Comparison of ENCODE assay signal across 4 cellular contexts in the genomic region with DNA sequence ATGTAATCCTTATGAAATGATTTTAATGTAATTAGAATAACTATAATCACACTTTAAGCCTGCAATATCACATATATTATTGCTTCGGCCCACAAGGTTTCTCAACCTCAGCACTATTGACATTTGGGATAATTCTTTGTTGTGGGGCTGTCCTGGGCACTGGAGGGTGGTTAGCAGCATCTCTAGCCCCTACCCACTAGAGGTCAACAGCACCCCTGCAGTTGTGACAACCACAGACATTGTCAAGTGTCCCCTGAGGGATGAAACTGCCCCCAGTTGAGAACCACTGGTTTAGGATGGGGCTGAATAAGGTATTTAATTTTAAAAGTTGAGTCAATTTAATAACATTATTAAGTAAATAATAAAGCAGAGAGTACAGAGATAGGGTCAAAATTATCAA.
TF ChIP-seq lines count a peak whose summit lies in the region.

No MANE protein-coding gene starts in this region.

TF ChIP-seq in SK-N-SH, 30 proteins besides CTCF, POLR2A, EP300 and RAD21 (continued from another document):
- TF ChIP-seq, protein P1, sequence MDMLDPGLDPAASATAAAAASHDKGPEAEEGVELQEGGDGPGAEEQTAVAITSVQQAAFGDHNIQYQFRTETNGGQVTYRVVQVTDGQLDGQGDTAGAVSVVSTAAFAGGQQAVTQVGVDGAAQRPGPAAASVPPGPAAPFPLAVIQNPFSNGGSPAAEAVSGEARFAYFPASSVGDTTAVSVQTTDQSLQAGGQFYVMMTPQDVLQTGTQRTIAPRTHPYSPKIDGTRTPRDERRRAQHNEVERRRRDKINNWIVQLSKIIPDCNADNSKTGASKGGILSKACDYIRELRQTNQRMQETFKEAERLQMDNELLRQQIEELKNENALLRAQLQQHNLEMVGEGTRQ (IDR thresholded peaks at IDR 0.05; ENCODE audit: borderline replicate concordance, low read depth, low read length), result no peak
- TF ChIP-seq NFIC (IDR thresholded peaks at IDR 0.05; ENCODE audit: borderline replicate concordance), result no peak
- TF ChIP-seq, protein P2, sequence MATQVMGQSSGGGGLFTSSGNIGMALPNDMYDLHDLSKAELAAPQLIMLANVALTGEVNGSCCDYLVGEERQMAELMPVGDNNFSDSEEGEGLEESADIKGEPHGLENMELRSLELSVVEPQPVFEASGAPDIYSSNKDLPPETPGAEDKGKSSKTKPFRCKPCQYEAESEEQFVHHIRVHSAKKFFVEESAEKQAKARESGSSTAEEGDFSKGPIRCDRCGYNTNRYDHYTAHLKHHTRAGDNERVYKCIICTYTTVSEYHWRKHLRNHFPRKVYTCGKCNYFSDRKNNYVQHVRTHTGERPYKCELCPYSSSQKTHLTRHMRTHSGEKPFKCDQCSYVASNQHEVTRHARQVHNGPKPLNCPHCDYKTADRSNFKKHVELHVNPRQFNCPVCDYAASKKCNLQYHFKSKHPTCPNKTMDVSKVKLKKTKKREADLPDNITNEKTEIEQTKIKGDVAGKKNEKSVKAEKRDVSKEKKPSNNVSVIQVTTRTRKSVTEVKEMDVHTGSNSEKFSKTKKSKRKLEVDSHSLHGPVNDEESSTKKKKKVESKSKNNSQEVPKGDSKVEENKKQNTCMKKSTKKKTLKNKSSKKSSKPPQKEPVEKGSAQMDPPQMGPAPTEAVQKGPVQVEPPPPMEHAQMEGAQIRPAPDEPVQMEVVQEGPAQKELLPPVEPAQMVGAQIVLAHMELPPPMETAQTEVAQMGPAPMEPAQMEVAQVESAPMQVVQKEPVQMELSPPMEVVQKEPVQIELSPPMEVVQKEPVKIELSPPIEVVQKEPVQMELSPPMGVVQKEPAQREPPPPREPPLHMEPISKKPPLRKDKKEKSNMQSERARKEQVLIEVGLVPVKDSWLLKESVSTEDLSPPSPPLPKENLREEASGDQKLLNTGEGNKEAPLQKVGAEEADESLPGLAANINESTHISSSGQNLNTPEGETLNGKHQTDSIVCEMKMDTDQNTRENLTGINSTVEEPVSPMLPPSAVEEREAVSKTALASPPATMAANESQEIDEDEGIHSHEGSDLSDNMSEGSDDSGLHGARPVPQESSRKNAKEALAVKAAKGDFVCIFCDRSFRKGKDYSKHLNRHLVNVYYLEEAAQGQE (IDR thresholded peaks at IDR 0.05; ENCODE audit: low read depth, low read length), result no peak
- no peak for TF ChIP-seq SMC3 (IDR thresholded peaks at IDR 0.05; ENCODE audit: low read depth, low read length)
- TF ChIP-seq TEAD4 (IDR thresholded peaks at IDR 0.05; ENCODE audit: borderline replicate concordance, insufficient read depth), result no peak

TF ChIP-seq in SK-N-SH treated with all-trans-retinoic acid at 6 μM for 48 hours, 23 proteins besides CTCF, POLR2A, EP300 and RAD21 (continued from another document and continues in another):
- TF ChIP-seq, protein P3, sequence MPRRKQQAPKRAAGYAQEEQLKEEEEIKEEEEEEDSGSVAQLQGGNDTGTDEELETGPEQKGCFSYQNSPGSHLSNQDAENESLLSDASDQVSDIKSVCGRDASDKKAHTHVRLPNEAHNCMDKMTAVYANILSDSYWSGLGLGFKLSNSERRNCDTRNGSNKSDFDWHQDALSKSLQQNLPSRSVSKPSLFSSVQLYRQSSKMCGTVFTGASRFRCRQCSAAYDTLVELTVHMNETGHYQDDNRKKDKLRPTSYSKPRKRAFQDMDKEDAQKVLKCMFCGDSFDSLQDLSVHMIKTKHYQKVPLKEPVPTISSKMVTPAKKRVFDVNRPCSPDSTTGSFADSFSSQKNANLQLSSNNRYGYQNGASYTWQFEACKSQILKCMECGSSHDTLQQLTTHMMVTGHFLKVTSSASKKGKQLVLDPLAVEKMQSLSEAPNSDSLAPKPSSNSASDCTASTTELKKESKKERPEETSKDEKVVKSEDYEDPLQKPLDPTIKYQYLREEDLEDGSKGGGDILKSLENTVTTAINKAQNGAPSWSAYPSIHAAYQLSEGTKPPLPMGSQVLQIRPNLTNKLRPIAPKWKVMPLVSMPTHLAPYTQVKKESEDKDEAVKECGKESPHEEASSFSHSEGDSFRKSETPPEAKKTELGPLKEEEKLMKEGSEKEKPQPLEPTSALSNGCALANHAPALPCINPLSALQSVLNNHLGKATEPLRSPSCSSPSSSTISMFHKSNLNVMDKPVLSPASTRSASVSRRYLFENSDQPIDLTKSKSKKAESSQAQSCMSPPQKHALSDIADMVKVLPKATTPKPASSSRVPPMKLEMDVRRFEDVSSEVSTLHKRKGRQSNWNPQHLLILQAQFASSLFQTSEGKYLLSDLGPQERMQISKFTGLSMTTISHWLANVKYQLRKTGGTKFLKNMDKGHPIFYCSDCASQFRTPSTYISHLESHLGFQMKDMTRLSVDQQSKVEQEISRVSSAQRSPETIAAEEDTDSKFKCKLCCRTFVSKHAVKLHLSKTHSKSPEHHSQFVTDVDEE (CRISPR knock-in tag; IDR thresholded peaks at IDR 0.05), result no peak
- TF ChIP-seq TOX (CRISPR knock-in tag; IDR thresholded peaks at IDR 0.05; ENCODE audit: borderline replicate concordance) (no peak), ZNF565 (CRISPR knock-in tag; conservative IDR thresholded peaks at IDR 0.05; ENCODE audit: low read depth) (no peak), CSDC2 (CRISPR knock-in tag; IDR thresholded peaks at IDR 0.05) (no peak)
- TF ChIP-seq, protein P4, sequence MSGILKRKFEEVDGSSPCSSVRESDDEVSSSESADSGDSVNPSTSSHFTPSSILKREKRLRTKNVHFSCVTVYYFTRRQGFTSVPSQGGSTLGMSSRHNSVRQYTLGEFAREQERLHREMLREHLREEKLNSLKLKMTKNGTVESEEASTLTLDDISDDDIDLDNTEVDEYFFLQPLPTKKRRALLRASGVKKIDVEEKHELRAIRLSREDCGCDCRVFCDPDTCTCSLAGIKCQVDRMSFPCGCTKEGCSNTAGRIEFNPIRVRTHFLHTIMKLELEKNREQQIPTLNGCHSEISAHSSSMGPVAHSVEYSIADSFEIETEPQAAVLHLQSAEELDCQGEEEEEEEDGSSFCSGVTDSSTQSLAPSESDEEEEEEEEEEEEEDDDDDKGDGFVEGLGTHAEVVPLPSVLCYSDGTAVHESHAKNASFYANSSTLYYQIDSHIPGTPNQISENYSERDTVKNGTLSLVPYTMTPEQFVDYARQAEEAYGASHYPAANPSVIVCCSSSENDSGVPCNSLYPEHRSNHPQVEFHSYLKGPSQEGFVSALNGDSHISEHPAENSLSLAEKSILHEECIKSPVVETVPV (CRISPR knock-in tag; IDR thresholded peaks at IDR 0.05), result no peak
- TF ChIP-seq, protein P5, sequence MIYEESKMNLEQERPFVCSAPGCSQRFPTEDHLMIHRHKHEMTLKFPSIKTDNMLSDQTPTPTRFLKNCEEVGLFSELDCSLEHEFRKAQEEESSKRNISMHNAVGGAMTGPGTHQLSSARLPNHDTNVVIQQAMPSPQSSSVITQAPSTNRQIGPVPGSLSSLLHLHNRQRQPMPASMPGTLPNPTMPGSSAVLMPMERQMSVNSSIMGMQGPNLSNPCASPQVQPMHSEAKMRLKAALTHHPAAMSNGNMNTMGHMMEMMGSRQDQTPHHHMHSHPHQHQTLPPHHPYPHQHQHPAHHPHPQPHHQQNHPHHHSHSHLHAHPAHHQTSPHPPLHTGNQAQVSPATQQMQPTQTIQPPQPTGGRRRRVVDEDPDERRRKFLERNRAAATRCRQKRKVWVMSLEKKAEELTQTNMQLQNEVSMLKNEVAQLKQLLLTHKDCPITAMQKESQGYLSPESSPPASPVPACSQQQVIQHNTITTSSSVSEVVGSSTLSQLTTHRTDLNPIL (CRISPR knock-in tag; IDR thresholded peaks at IDR 0.05; ENCODE audit: low read depth), result no peak

TF ChIP-seq in HCT116, 20 proteins besides CTCF, POLR2A, EP300 and RAD21 (continued from another document and continues in another):
- TF ChIP-seq, protein P2 (IDR thresholded peaks at IDR 0.05; ENCODE audit: low read depth), result no peak
- TF ChIP-seq FOSL1 (IDR thresholded peaks at IDR 0.05; ENCODE audit: low read depth) (no peak), TCF7L2 (IDR thresholded peaks at IDR 0.05; ENCODE audit: borderline replicate concordance, extremely low read depth, insufficient read depth, insufficient read length) (no peak), EZH2 (IDR thresholded peaks at IDR 0.05) (no peak), SIN3A (IDR thresholded peaks at IDR 0.05; ENCODE audit: low read depth) (no peak), SP1 (IDR thresholded peaks at IDR 0.05; ENCODE audit: low read depth) (no peak)
- TF ChIP-seq, protein P6, sequence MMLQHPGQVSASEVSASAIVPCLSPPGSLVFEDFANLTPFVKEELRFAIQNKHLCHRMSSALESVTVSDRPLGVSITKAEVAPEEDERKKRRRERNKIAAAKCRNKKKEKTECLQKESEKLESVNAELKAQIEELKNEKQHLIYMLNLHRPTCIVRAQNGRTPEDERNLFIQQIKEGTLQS (IDR thresholded peaks at IDR 0.05), result no peak
- TF ChIP-seq, protein P7, sequence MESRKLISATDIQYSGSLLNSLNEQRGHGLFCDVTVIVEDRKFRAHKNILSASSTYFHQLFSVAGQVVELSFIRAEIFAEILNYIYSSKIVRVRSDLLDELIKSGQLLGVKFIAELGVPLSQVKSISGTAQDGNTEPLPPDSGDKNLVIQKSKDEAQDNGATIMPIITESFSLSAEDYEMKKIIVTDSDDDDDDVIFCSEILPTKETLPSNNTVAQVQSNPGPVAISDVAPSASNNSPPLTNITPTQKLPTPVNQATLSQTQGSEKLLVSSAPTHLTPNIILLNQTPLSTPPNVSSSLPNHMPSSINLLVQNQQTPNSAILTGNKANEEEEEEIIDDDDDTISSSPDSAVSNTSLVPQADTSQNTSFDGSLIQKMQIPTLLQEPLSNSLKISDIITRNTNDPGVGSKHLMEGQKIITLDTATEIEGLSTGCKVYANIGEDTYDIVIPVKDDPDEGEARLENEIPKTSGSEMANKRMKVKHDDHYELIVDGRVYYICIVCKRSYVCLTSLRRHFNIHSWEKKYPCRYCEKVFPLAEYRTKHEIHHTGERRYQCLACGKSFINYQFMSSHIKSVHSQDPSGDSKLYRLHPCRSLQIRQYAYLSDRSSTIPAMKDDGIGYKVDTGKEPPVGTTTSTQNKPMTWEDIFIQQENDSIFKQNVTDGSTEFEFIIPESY (IDR thresholded peaks at IDR 0.05; ENCODE audit: extremely low read depth, insufficient replicate concordance, low read length), result no peak

TF ChIP-seq in WTC11, 78 proteins besides CTCF, POLR2A, EP300 and RAD21:
- TF ChIP-seq, protein P8, sequence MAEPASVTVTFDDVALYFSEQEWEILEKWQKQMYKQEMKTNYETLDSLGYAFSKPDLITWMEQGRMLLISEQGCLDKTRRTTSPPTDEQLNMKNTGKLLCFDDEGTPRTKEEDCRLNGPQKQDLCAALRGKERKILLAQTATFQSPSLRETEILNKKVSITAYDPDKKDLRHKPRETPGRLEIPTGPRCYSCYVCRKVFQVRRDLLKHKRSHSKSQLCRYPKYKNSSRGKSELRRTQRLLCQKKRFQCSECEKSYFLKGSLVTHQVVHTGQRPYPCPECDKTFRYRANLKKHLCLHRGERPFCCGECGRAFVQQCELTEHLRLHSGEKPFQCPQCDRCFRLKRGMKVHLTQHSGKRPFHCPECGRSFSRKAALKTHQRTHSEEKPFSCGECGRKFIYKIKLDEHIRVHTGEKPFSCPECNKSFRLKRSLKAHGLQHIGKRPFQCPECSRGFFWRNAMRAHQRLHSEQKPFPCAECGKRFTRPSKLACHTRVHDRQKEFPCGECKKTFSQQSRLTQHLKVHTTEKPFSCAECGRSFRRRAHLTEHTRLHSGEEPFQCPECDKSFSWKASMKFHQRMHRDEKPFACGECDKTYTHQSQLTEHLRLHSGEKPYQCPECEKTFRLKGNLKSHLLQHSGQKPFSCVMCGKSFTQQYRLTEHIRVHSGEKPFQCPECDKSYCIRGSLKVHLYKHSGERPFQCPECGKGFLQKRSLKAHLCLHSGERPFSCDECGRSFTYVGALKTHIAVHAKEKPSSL (CRISPR knock-in tag; conservative IDR thresholded peaks at IDR 0.05), result no peak
- TF ChIP-seq NR1H2 (CRISPR knock-in tag; IDR thresholded peaks at IDR 0.05) (no peak), ZNF423 (CRISPR knock-in tag; IDR thresholded peaks at IDR 0.05) (no peak), JUN (CRISPR knock-in tag; IDR thresholded peaks at IDR 0.05) (no peak)
- TF ChIP-seq, protein P9, sequence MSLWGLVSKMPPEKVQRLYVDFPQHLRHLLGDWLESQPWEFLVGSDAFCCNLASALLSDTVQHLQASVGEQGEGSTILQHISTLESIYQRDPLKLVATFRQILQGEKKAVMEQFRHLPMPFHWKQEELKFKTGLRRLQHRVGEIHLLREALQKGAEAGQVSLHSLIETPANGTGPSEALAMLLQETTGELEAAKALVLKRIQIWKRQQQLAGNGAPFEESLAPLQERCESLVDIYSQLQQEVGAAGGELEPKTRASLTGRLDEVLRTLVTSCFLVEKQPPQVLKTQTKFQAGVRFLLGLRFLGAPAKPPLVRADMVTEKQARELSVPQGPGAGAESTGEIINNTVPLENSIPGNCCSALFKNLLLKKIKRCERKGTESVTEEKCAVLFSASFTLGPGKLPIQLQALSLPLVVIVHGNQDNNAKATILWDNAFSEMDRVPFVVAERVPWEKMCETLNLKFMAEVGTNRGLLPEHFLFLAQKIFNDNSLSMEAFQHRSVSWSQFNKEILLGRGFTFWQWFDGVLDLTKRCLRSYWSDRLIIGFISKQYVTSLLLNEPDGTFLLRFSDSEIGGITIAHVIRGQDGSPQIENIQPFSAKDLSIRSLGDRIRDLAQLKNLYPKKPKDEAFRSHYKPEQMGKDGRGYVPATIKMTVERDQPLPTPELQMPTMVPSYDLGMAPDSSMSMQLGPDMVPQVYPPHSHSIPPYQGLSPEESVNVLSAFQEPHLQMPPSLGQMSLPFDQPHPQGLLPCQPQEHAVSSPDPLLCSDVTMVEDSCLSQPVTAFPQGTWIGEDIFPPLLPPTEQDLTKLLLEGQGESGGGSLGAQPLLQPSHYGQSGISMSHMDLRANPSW (CRISPR knock-in tag; conservative IDR thresholded peaks at IDR 0.05; ENCODE audit: low read depth), result no peak
